In the genomic region with DNA sequence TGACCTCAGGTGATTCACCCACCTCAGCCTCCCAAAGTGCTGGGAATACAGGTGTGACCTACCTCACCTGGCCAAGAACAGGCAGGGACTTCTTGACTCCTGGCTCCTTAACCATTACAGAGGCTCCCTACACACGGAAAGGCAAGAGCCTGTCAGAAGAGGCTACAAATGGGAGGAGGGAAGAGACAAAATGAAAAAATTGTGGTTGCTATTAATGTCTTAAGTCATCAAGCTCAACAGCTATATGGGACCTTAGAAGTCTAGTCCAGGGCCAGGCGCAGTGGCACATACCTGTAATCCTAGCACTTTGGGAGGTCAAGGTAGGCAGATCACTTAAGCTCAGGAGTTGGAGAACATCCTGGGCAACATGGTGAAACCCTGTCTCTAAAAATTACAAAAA, we compare ENCODE assay signal across 36 cellular contexts. TPM values are rescaled to one million over a fixed set of nuclear protein-coding genes. Genes with fewer than 3 reads are reported as not detected.
"Had no signal": no experiment of that assay in that cellular context is flagged by ENCODE, and none has a peak within 500 bp of the region (broad histone marks: within the 10 kb centered on the region; RNA-seq: fewer than 3 reads in every experiment).

No MANE protein-coding gene starts in this region.

- H3K4me1 Mint-ChIP-seq: activated B cell treated with CpG ODN at 0.5 μM for 24 hours; activated CD8-positive, alpha-beta memory T cell treated with anti-CD3 and anti-CD28 coated beads, Interleukin-2, amount 10 ng/mL, durations not matched to agents 7 days and 5 days; activated naive CD8-positive, alpha-beta T cell treated with anti-CD3 and anti-CD28 coated beads for 36 hours; T-cell; T-helper 17 cell had no signal

- H3K27me3 ChIP-seq: brain microvascular endothelial cell had no signal

- DNase-seq: activated B cell treated with CpG ODN at 0.5 μM for 24 hours; activated CD4-positive, alpha-beta memory T cell treated with anti-CD3 and anti-CD28 coated beads, Interleukin-2, amount 10 ng/mL, durations not matched to agents 7 days and 5 days; activated CD4-positive, alpha-beta T cell treated with anti-CD3 and anti-CD28 coated beads for 4 hours; activated CD4-positive, CD25-positive, alpha-beta regulatory T cell treated with anti-CD3 and anti-CD28 coated beads, Interleukin-2, amount 50 U/mL, for 72 hours; activated CD8-positive, alpha-beta memory T cell treated with anti-CD3 and anti-CD28 coated beads for 24 hours; activated CD8-positive, alpha-beta memory T cell treated with anti-CD3 and anti-CD28 coated beads, Interleukin-2, amount 10 ng/mL, durations not matched to agents 7 days and 5 days; activated CD8-positive, alpha-beta memory T cell treated with anti-CD3 and anti-CD28 coated beads, Interleukin-2, amount 50 U/mL, for 48 hours; activated effector memory CD4-positive, alpha-beta T cell treated with Interleukin-2 at 50 U/mL for 16 hours; activated naive CD4-positive, alpha-beta T cell; activated naive CD4-positive, alpha-beta T cell treated with anti-CD3 and anti-CD28 coated beads, Interleukin-2, amount 50 U/mL, for 16 hours; activated naive CD8-positive, alpha-beta T cell treated with anti-CD3 and anti-CD28 coated beads for 36 hours; activated T-cell treated with anti-CD3 and anti-CD28 coated beads, Interleukin-2, amount 50 U/mL, for 48 hours; amniotic stem cell; aorta; MM.1S; MV-4-11; NCI-H1092; NCI-H1436 treated with DMSO at 0.1 percent for 48 hours; NCI-H1694 treated with DMSO at 0.1 percent for 48 hours; NCI-H2029; NCI-H345; NCI-H524 treated with DMSO at 0.1 percent for 48 hours; NCI-H748 treated with DMSO at 0.1 percent for 48 hours; NK-92 treated with Interleukin-12 subunit alpha and Interleukin-12 subunit beta, amount 100 ng/mL, for 24 hours; PC-9; SIG-M5; T-cell; T-helper 17 cell; T-helper 9 cell had no signal

- H3K4me3 ChIP-seq: PC-9 had no signal

- H3K9me3 Mint-ChIP-seq: activated B cell treated with CpG ODN at 0.5 μM for 24 hours; activated CD4-positive, alpha-beta memory T cell treated with anti-CD3 and anti-CD28 coated beads, Interleukin-2, amount 10 ng/mL, durations not matched to agents 7 days and 5 days; activated naive CD8-positive, alpha-beta T cell treated with anti-CD3 and anti-CD28 coated beads for 36 hours; T-cell had no signal

- FAIRE-seq: RCC 7860 had no signal

- H3K27ac Mint-ChIP-seq: activated B cell treated with CpG ODN at 0.5 μM for 24 hours; activated CD4-positive, alpha-beta memory T cell treated with anti-CD3 and anti-CD28 coated beads, Interleukin-2, amount 10 ng/mL, durations not matched to agents 7 days and 5 days; activated CD8-positive, alpha-beta memory T cell treated with anti-CD3 and anti-CD28 coated beads, Interleukin-2, amount 10 ng/mL, durations not matched to agents 7 days and 5 days; activated naive CD8-positive, alpha-beta T cell treated with anti-CD3 and anti-CD28 coated beads for 36 hours; T-cell; T-helper 17 cell had no signal

- H3K4me2 ChIP-seq: KMS-11, PC-9 had no signal

- H2AFZ ChIP-seq: PC-9 had no signal

- H3K9ac ChIP-seq: KMS-11 had no signal

- H3K4me3 Mint-ChIP-seq: activated B cell treated with CpG ODN at 0.5 μM for 24 hours; activated CD4-positive, alpha-beta memory T cell treated with anti-CD3 and anti-CD28 coated beads, Interleukin-2, amount 10 ng/mL, durations not matched to agents 7 days and 5 days; activated CD8-positive, alpha-beta memory T cell treated with anti-CD3 and anti-CD28 coated beads, Interleukin-2, amount 10 ng/mL, durations not matched to agents 7 days and 5 days; activated naive CD8-positive, alpha-beta T cell treated with anti-CD3 and anti-CD28 coated beads for 36 hours; T-cell; T-helper 17 cell had no signal

- ATAC-seq: activated CD8-positive, alpha-beta memory T cell treated with anti-CD3 and anti-CD28 coated beads, Interleukin-2, amount 10 ng/mL, durations not matched to agents 7 days and 5 days; Right ventricle myocardium inferior; T-helper 17 cell had no signal

- H3K27ac ChIP-seq: brain microvascular endothelial cell, KMS-11, PC-9, RWPE1 had no signal

- H3K36me3 Mint-ChIP-seq: activated CD8-positive, alpha-beta memory T cell treated with anti-CD3 and anti-CD28 coated beads, Interleukin-2, amount 10 ng/mL, durations not matched to agents 7 days and 5 days; activated naive CD8-positive, alpha-beta T cell treated with anti-CD3 and anti-CD28 coated beads for 36 hours; T-cell had no signal

- H3K36me3 ChIP-seq: brain microvascular endothelial cell had no signal

RNA-seq across cellular contexts. Expression of a gene that starts 11.5 kb away (rescaled TPM):
- total RNA-seq: activated B cell treated with CpG ODN at 0.5 μM for 24 hours, NCI-H460, SK-MEL-5 had no signal
- polyA plus RNA-seq: aorta had no signal
